In genomic region chr19:52170304-52170703, GRCh38 we compare ENCODE assay signal across 8 cellular contexts. TPM values are rescaled to one million over a fixed set of nuclear protein-coding genes. Genes with fewer than 3 reads are reported as not detected.
DNase-seq lines count a peak whose midpoint lies in the region; ATAC-seq, FAIRE-seq and TF ChIP-seq lines count a peak whose summit lies in the region.

No MANE protein-coding gene starts in this region.

- H3K9me3 Mint-ChIP-seq in activated naive CD4-positive, alpha-beta T cell treated with anti-CD3 and anti-CD28 coated beads for 36 hours: peaks cover 6% of the 10 kb centered on the region

- peaks cover 39% of the 10 kb centered on the region for H3K36me3 Mint-ChIP-seq in activated naive CD4-positive, alpha-beta T cell treated with anti-CD3 and anti-CD28 coated beads for 36 hours (ENCODE audit: low read depth)

- BruUV-seq in mammary epithelial cell (replicated peaks; lab: Mats Ljungman, UMichigan): no TSS peak

- peak overlapping the region; percentile 95 for H2AFZ ChIP-seq in mammary epithelial cell (ENCODE audit: low read depth, low read length)

- H2AK5ac ChIP-seq in mesendoderm (ENCODE audit: low read length): no peak overlapping the region

- H3K4me2 ChIP-seq in mammary epithelial cell (ENCODE audit: insufficient read depth, low read depth, low read length) (peak overlapping the region; percentile 86), mesendoderm (ENCODE audit: low read length) (peak overlapping the region; percentile 95)

- peaks cover 3% of the 10 kb centered on the region for H3K79me1 ChIP-seq in mesendoderm (ENCODE audit: low read length)

- H3K4me3 Mint-ChIP-seq in activated naive CD4-positive, alpha-beta T cell treated with anti-CD3 and anti-CD28 coated beads for 36 hours: peak overlapping the region; percentile 94

- H4K8ac ChIP-seq in mesendoderm (ENCODE audit: low read depth, low read length): no peak overlapping the region

- TF ChIP-seq CTCF in mammary epithelial cell (conservative IDR thresholded peaks at IDR 0.05 in 1 of 2, IDR thresholded peaks at IDR 0.05 in 1 of 2; ENCODE audit: extremely low read depth in 1 of 2, insufficient read depth in 1 of 2, low read depth in 1 of 2, low read length in 2 of 2) (no peak), upper lobe of right lung (IDR thresholded peaks at IDR 0.05) (no peak), D721Med (IDR thresholded peaks at IDR 0.05; ENCODE audit: insufficient read depth, missing control alignments) (no peak)

- peak overlapping the region; percentile 88 for H3K56ac ChIP-seq in mesendoderm (ENCODE audit: low read length)

- H4K20me1 ChIP-seq in mammary epithelial cell (ENCODE audit: insufficient read depth, low read length): no peaks in the 10 kb centered on the region

- H3K27me3 ChIP-seq in mammary epithelial cell (ENCODE audit: insufficient read depth, low read length) (no peaks in the 10 kb centered on the region), mesendoderm (ENCODE audit: insufficient read depth, low read length, poor library complexity) (no peaks in the 10 kb centered on the region), upper lobe of right lung (no peaks in the 10 kb centered on the region)

- peak overlapping the region; percentile 95 for H3K27ac Mint-ChIP-seq in activated naive CD4-positive, alpha-beta T cell treated with anti-CD3 and anti-CD28 coated beads for 36 hours

- dilution Hi-C loops in mammary epithelial cell (cut with HindIII; ENCODE audit: low sequenced_read_pairs): loop anchor here (5.0 kb wide), 1 partner anchor 52 kb away; no protein-coding TSS in a partner anchor

- no peak overlapping the region for H3K4ac ChIP-seq in mesendoderm (ENCODE audit: low read depth, low read length)

- DNase-seq in activated naive CD4-positive, alpha-beta T cell treated with anti-CD3 and anti-CD28 coated beads for 36 hours: peak; percentile 18
- no peak for DNase-seq in activated naive CD4-positive, alpha-beta T cell treated with anti-CD3 and anti-CD28 coated beads, Interleukin-2, amount 50 U/mL, for 16 hours
- DNase-seq in mammary epithelial cell: no peak
- no peak for DNase-seq in mesendoderm
- no peak for DNase-seq in upper lobe of right lung
- DNase-seq in D721Med (ENCODE audit: insufficient read length, low spot score): no peak
- DNase-seq in HT-29 (ENCODE audit: low spot score): no peak

- H3K79me2 ChIP-seq in mammary epithelial cell (ENCODE audit: insufficient read depth, low read length) (peaks cover 12% of the 10 kb centered on the region), mesendoderm (ENCODE audit: control insufficient read depth, insufficient read depth, low read length) (no peaks in the 10 kb centered on the region)

- H3K18ac ChIP-seq in mesendoderm (ENCODE audit: low read length): no peak overlapping the region

- no peak overlapping the region for H4K5ac ChIP-seq in mesendoderm (ENCODE audit: low read length)

- H3K9ac ChIP-seq in mammary epithelial cell (ENCODE audit: insufficient read depth, low read length): peak overlapping the region; percentile 89
- peak overlapping the region; percentile 97 for H3K9ac ChIP-seq in mesendoderm (ENCODE audit: low read length)

- H3K4me1 ChIP-seq in mammary epithelial cell (ENCODE audit: insufficient read depth, low read length) (no peaks in the 10 kb centered on the region), mesendoderm (ENCODE audit: control insufficient read depth, low read depth, low read length) (peaks cover 4% of the 10 kb centered on the region), upper lobe of right lung (peaks cover 10% of the 10 kb centered on the region)

- CTCF ChIA-PET in activated naive CD4-positive, alpha-beta T cell treated with anti-CD3 and anti-CD28 coated beads for 36 hours (lab: Charles Lee): no interaction called here
- CTCF ChIA-PET in mammary epithelial cell (lab: Charles Lee; ENCODE audit: low non-redundant PET): no interaction called here

- ATAC-seq in upper lobe of right lung (peak; percentile 12), HG03439 (IDR thresholded peaks at IDR 0.05; ENCODE audit: unreplicated experiment) (no peak)

- in situ Hi-C loops in mammary epithelial cell (cut with MboI; ENCODE audit: low sequenced_read_pairs in 2 of 2): no loop called here

- H3K4me3 ChIP-seq in mammary epithelial cell (replicated peaks in 1 of 3; ENCODE audit: insufficient read depth in 1 of 3, low read depth in 2 of 3, low read length in 3 of 3): peak overlapping the region; percentile 74 to 93 (median 89)
- peak overlapping the region; percentile 98 for H3K4me3 ChIP-seq in mesendoderm (ENCODE audit: low read length)
- H3K4me3 ChIP-seq in upper lobe of right lung: peak overlapping the region; percentile 74

- H2BK15ac ChIP-seq in mesendoderm (replicated peaks; ENCODE audit: low read depth): no peak overlapping the region

- H3K27ac ChIP-seq in mammary epithelial cell (ENCODE audit: insufficient read depth, low read depth, low read length) (peak overlapping the region; percentile 48), mesendoderm (ENCODE audit: low read depth, low read length) (no peak overlapping the region), upper lobe of right lung (peak overlapping the region; percentile 87)

- FAIRE-seq in D721Med (lab: Jason Lieb, UNC): no peak

- H3K23ac ChIP-seq in mesendoderm (ENCODE audit: low read length): no peak overlapping the region

- H3K36me3 ChIP-seq in mammary epithelial cell (ENCODE audit: insufficient read depth, low read length): peaks cover 6% of the 10 kb centered on the region
- H3K36me3 ChIP-seq in mesendoderm (ENCODE audit: control insufficient read depth, insufficient read depth, low read length): peaks cover 4% of the 10 kb centered on the region
- peaks cover 25% of the 10 kb centered on the region for H3K36me3 ChIP-seq in upper lobe of right lung

- H2BK5ac ChIP-seq in mesendoderm (ENCODE audit: low read length): no peak overlapping the region

- H3K9me3 ChIP-seq in mammary epithelial cell (replicated peaks; ENCODE audit: insufficient read depth, low read length) (peaks cover 3% of the 10 kb centered on the region), upper lobe of right lung (no peaks in the 10 kb centered on the region)

- peaks cover 26% of the 10 kb centered on the region for H3K4me1 Mint-ChIP-seq in activated naive CD4-positive, alpha-beta T cell treated with anti-CD3 and anti-CD28 coated beads for 36 hours (ENCODE audit: low read depth)

- intact Hi-C loops in activated naive CD4-positive, alpha-beta T cell treated with anti-CD3 and anti-CD28 coated beads for 36 hours (cut with micrococcal nuclease): loop anchor here (2.0 kb wide), 1 partner anchor 56 kb away; no protein-coding TSS in a partner anchor
- intact Hi-C loops in mammary epithelial cell (cut with micrococcal nuclease) (loop anchor here (2.0 kb wide), 2 partner anchors 32 to 76 kb away; partner anchors contain the start of genes ZNF616 and ZNF841), upper lobe of right lung (cut with DNase I) (no loop called here)

- H2BK120ac ChIP-seq in mesendoderm (ENCODE audit: low read depth, low read length): no peak overlapping the region

- no peaks in the 10 kb centered on the region for H3K27me3 Mint-ChIP-seq in activated naive CD4-positive, alpha-beta T cell treated with anti-CD3 and anti-CD28 coated beads for 36 hours (ENCODE audit: low read depth)

- WGBS in mammary epithelial cell (ENCODE audit: low coverage, missing lambda C conversion rate): 10% methylated on average over 4 of the region's 5 CpGs
- WGBS in mesendoderm (ENCODE audit: extremely low coverage, insufficient coverage, low lambda C conversion rate): no CpG with 5 or more reads among the region's 5 CpGs

RNA-seq across cellular contexts. Expression of gene ZNF836, which starts 1.1 kb away (rescaled TPM):
- 10 to 100 TPM; 10.7 to 11.1 TPM for total RNA-seq in activated naive CD4-positive, alpha-beta T cell treated with anti-CD3 and anti-CD28 coated beads for 36 hours
- 10 to 100 TPM; 10.0 to 11.2 TPM for total RNA-seq in mammary epithelial cell
- 3.1 TPM for polyA plus RNA-seq in mammary epithelial cell
- polyA minus RNA-seq in mammary epithelial cell: not detected
- 16.9 TPM for polyA plus RNA-seq in mesendoderm (2013, experiment 1 of 2)
- polyA plus RNA-seq in mesendoderm (2013, experiment 2 of 2): 16.1 TPM
- total RNA-seq in upper lobe of right lung: 20.7 TPM
- 0.10 and 1.6 TPM in 2 replicates for total RNA-seq in HT-29 (2014; rRNA removed; shearing (Covaris generic))

RNA-seq across cellular contexts. Expression of gene PPP2R1A, which starts 19.5 kb away (rescaled TPM):
- 100 to 1,000 TPM; 228 to 232 TPM for total RNA-seq in activated naive CD4-positive, alpha-beta T cell treated with anti-CD3 and anti-CD28 coated beads for 36 hours
- 100 to 1,000 TPM; 213 to 299 TPM for total RNA-seq in mammary epithelial cell
- 203 TPM for polyA plus RNA-seq in mammary epithelial cell
- polyA minus RNA-seq in mammary epithelial cell: 288 TPM
- polyA plus RNA-seq in mesendoderm (2013, experiment 1 of 2): 144 TPM
- polyA plus RNA-seq in mesendoderm (2013, experiment 2 of 2): 148 TPM
- total RNA-seq in upper lobe of right lung: 160 TPM
- total RNA-seq in HT-29 (2014; rRNA removed; shearing (Covaris generic)): 430 and 450 TPM in 2 replicates

RNA-seq across cellular contexts. Expression of gene ZNF616, which starts 30.6 kb away (rescaled TPM):
- 1 to 10 TPM; 7.6 to 8.7 TPM for total RNA-seq in activated naive CD4-positive, alpha-beta T cell treated with anti-CD3 and anti-CD28 coated beads for 36 hours
- total RNA-seq in mammary epithelial cell (10 to 100 TPM in 1 of 2 donors, 1 to 10 TPM in 1; 9.7 to 10.3 TPM), upper lobe of right lung (9.5 TPM)
- polyA plus RNA-seq in mammary epithelial cell: 3.0 TPM
- polyA minus RNA-seq in mammary epithelial cell: 11.1 TPM
- 15.8 TPM for polyA plus RNA-seq in mesendoderm (2013, experiment 1 of 2)
- polyA plus RNA-seq in mesendoderm (2013, experiment 2 of 2): 15.8 TPM
- total RNA-seq in HT-29 (2014; rRNA removed; shearing (Covaris generic)): 0.50 and 0.81 TPM in 2 replicates
